12 cellular contexts compared by ENCODE assay signal in genomic region chr21:14591277-14591876, GRCh38. TPM values are rescaled to one million over a fixed set of nuclear protein-coding genes. Genes with fewer than 3 reads are reported as not detected.
A peak's percentile ranks its signal among the peaks of the same experiment; 100 is the strongest.
DNase-seq lines count a peak whose midpoint lies in the region; ATAC-seq, FAIRE-seq and TF ChIP-seq lines count a peak whose summit lies in the region.
"Had no signal": no experiment of that assay in that cellular context is flagged by ENCODE, and none has a peak within 500 bp of the region (broad histone marks: within the 10 kb centered on the region; RNA-seq: fewer than 3 reads in every experiment).

No MANE protein-coding gene starts in this region.

- H3K9ac ChIP-seq in KMS-11 (no peak overlapping the region), K562 (ENCODE audit: insufficient read depth in 1 of 2, low read depth in 2 of 2, low read length in 2 of 2) (no peak overlapping the region)
- H3K9ac ChIP-seq: neural progenitor cell had no signal

- no peaks in the 10 kb centered on the region for H3K36me3 Mint-ChIP-seq in activated T-cell treated with anti-CD3 and anti-CD28 coated beads, Interleukin-2, amount 50 U/mL, for 4 hours (ENCODE audit: insufficient read depth)
- peaks cover 31 to 45% of the 10 kb centered on the region in 2 donors for H3K36me3 Mint-ChIP-seq in stimulated activated naive B cell treated with anti-CD40 and anti-IgM and Interleukin-4, amounts not matched to agents 10 μg/mL and 1 μg/mL and 100 μg/mL, for 72 hours
- H3K36me3 Mint-ChIP-seq in Caco-2 (ENCODE audit: insufficient read depth, unreplicated experiment) (no peaks in the 10 kb centered on the region), Calu3 (ENCODE audit: insufficient read depth, unreplicated experiment) (no peaks in the 10 kb centered on the region)
- H3K36me3 Mint-ChIP-seq: neural progenitor cell had no signal

- H3K4me2 ChIP-seq in KMS-11 (peak overlapping the region; percentile 32; the same call in 1 of the 2 replicates), K562 (ENCODE audit: insufficient read depth, low read length) (no peak overlapping the region)
- H3K4me2 ChIP-seq: neural progenitor cell had no signal

- no peak for TF ChIP-seq POLR2A in K562 (conservative IDR thresholded peaks at IDR 0.05)

- no peak for TF ChIP-seq CTCF in KMS-11 (conservative IDR thresholded peaks at IDR 0.05; ENCODE audit: low read depth, low read length)
- TF ChIP-seq CTCF in K562 (IDR thresholded peaks at IDR 0.05 in 2 of 3, conservative IDR thresholded peaks at IDR 0.05 in 1 of 3; ENCODE audit: insufficient read depth in 2 of 3, low read depth in 1 of 3, low read length in 3 of 3) = no peak
- no peak for TF ChIP-seq CTCF in Caco-2 (IDR thresholded peaks at IDR 0.05; ENCODE audit: insufficient read depth in 1 of 2, low read depth in 1 of 2, low read length in 1 of 2, severe bottlenecking in 1 of 2, unreplicated experiment in 1 of 2)
- no peak for TF ChIP-seq CTCF in Calu3 (IDR thresholded peaks at IDR 0.05; ENCODE audit: unreplicated experiment)

- peak overlapping the region; percentile 2 for H3K27ac Mint-ChIP-seq in stimulated activated naive B cell treated with anti-CD40 and anti-IgM and Interleukin-4, amounts not matched to agents 10 μg/mL and 1 μg/mL and 100 μg/mL, for 72 hours
- no peak overlapping the region for H3K27ac Mint-ChIP-seq in Caco-2 (ENCODE audit: unreplicated experiment)
- no peak overlapping the region for H3K27ac Mint-ChIP-seq in Calu3 (ENCODE audit: unreplicated experiment)
- H3K27ac Mint-ChIP-seq: neural progenitor cell had no signal

- BruUV-seq in K562 (replicated peaks; lab: Mats Ljungman, UMichigan) (no TSS peak), Caco-2 (replicated peaks; lab: Mats Ljungman, UMichigan) (no TSS peak), Calu3 (replicated peaks; lab: Mats Ljungman, UMichigan) (no TSS peak)

- peaks cover 33% of the 10 kb centered on the region for H3K4me1 Mint-ChIP-seq in activated T-cell treated with anti-CD3 and anti-CD28 coated beads, Interleukin-2, amount 50 U/mL, for 4 hours (ENCODE audit: low read depth)
- H3K4me1 Mint-ChIP-seq in stimulated activated naive B cell treated with anti-CD40 and anti-IgM and Interleukin-4, amounts not matched to agents 10 μg/mL and 1 μg/mL and 100 μg/mL, for 72 hours = peaks cover 9 to 14% of the 10 kb centered on the region in 2 donors
- no peaks in the 10 kb centered on the region for H3K4me1 Mint-ChIP-seq in Caco-2 (ENCODE audit: low read depth, unreplicated experiment)
- peaks cover 9% of the 10 kb centered on the region for H3K4me1 Mint-ChIP-seq in Calu3 (ENCODE audit: low read depth, unreplicated experiment)
- H3K4me1 Mint-ChIP-seq: neural progenitor cell had no signal

- H3K79me2 ChIP-seq in KMS-11 (ENCODE audit: insufficient read depth, low read depth) (no peaks in the 10 kb centered on the region), K562 (ENCODE audit: control insufficient read depth, insufficient read depth, low read length) (no peaks in the 10 kb centered on the region)

- no peak for DNase-seq in activated T-cell treated with anti-CD3 and anti-CD28 coated beads, Interleukin-2, amount 50 U/mL, for 4 hours
- no peak for DNase-seq in activated T-cell treated with anti-CD3 and anti-CD28 coated beads, Interleukin-2, amount 50 U/mL, for 1 hour
- no peak for DNase-seq in K562 (ENCODE audit: extremely low read depth in 1 of 4, low spot score in 3 of 4)
- no peak for DNase-seq in stimulated activated naive B cell treated with anti-CD40 and anti-IgM and Interleukin-4, amounts not matched to agents 10 μg/mL and 1 μg/mL and 100 μg/mL, for 72 hours
- DNase-seq in Caco-2 = no peak
- no peak for DNase-seq in NAMALWA (ENCODE audit: low spot score)
- DNase-seq in Calu3 = no peak
- DNase-seq: activated CD8-positive, alpha-beta memory T cell treated with anti-CD3 and anti-CD28 coated beads for 24 hours; HCEC 1CT had no signal

- TF ChIP-seq EP300 in K562 (IDR thresholded peaks at IDR 0.05; ENCODE audit: low read length) = no peak

- H3K27ac ChIP-seq in KMS-11 (no peak overlapping the region), K562 (ENCODE audit: extremely low read depth, low read depth, low read length) (peak overlapping the region; percentile 8; the same call in 1 of the 3 replicates)
- H3K27ac ChIP-seq: neural progenitor cell had no signal

- H3K27me3 ChIP-seq in KMS-11 (ENCODE audit: insufficient read depth, low read depth) (no peaks in the 10 kb centered on the region), K562 (ENCODE audit: control insufficient read depth in 2 of 2, insufficient read depth in 2 of 2, low read length in 2 of 2) (no peaks in the 10 kb centered on the region), Caco-2 (replicated peaks; ENCODE audit: control insufficient read depth, insufficient read depth, low read length) (no peaks in the 10 kb centered on the region)
- H3K27me3 ChIP-seq: MG63, neural progenitor cell had no signal

- intact Hi-C loops in K562 (cut with micrococcal nuclease) = no loop called here
- intact Hi-C loops in Caco-2 (cut with micrococcal nuclease; ENCODE audit: unreplicated experiment) = loop anchor here (10.0 kb wide), 1 partner anchor 153 kb away; no protein-coding TSS in a partner anchor
- intact Hi-C loops in Calu3 (cut with micrococcal nuclease; ENCODE audit: unreplicated experiment) = no loop called here

- H3K4me3 ChIP-seq in KMS-11 (IDR thresholded peaks at IDR 0.05; ENCODE audit: insufficient read depth, low read depth, low read length) (no peak overlapping the region), K562 (no peak overlapping the region), Caco-2 (ENCODE audit: low read depth, low read length) (no peak overlapping the region)
- H3K4me3 ChIP-seq: MG63, neural progenitor cell had no signal

- peak overlapping the region; percentile 2 for H3K4me3 Mint-ChIP-seq in activated T-cell treated with anti-CD3 and anti-CD28 coated beads, Interleukin-2, amount 50 U/mL, for 4 hours
- no peak overlapping the region for H3K4me3 Mint-ChIP-seq in stimulated activated naive B cell treated with anti-CD40 and anti-IgM and Interleukin-4, amounts not matched to agents 10 μg/mL and 1 μg/mL and 100 μg/mL, for 72 hours
- H3K4me3 Mint-ChIP-seq in Caco-2 (ENCODE audit: unreplicated experiment) (no peak overlapping the region), Calu3 (ENCODE audit: low read depth, unreplicated experiment) (no peak overlapping the region)
- H3K4me3 Mint-ChIP-seq: neural progenitor cell had no signal

- POLR2A ChIA-PET in K562 (lab: Yijun Ruan, JAX) = interaction anchor here (1.2 to 4.2 kb wide), 4 partner anchors 9 to 20 kb away, joined by 4 to 19 read pairs (median 9); no protein-coding TSS in a partner anchor
- POLR2A ChIA-PET in Caco-2 (lab: Charles Lee) = no interaction called here

- peaks cover 42% of the 10 kb centered on the region for H3K4me1 ChIP-seq in KMS-11 (ENCODE audit: low read depth, poor library complexity, severe bottlenecking)
- H3K4me1 ChIP-seq in K562 (replicated peaks in 1 of 2; ENCODE audit: control insufficient read depth in 2 of 2, insufficient read depth in 2 of 2, low read length in 2 of 2) = no peaks in the 10 kb centered on the region; a peak in 2 of 5 replicates
- H3K4me1 ChIP-seq in Caco-2 = no peaks in the 10 kb centered on the region
- H3K4me1 ChIP-seq: neural progenitor cell had no signal

- CTCF ChIA-PET in K562 (lab: Yijun Ruan, JAX; ENCODE audit: low intra/inter-chr PET ratio) = no interaction called here
- CTCF ChIA-PET in Caco-2 (lab: Charles Lee) = no interaction called here
- CTCF ChIA-PET in Calu3 (lab: Charles Lee) = no interaction called here

- 70% methylated on average over 1 of the region's 1 CpG for WGBS in K562 (ENCODE audit: insufficient coverage, low coverage, missing lambda C conversion rate)

- no peaks in the 10 kb centered on the region for H3K36me3 ChIP-seq in KMS-11 (ENCODE audit: insufficient read depth)
- H3K36me3 ChIP-seq in K562 (ENCODE audit: control insufficient read depth, insufficient read depth, low read length) = no peaks in the 10 kb centered on the region
- no peaks in the 10 kb centered on the region for H3K36me3 ChIP-seq in Caco-2 (ENCODE audit: control insufficient read depth, insufficient read depth, low read length)
- H3K36me3 ChIP-seq: MG63, neural progenitor cell had no signal

- no peak for FAIRE-seq in K562 (lab: Jason Lieb, UNC)

- H2AFZ ChIP-seq in KMS-11 (ENCODE audit: low read depth) = no peak overlapping the region
- peak overlapping the region; percentile 58 for H2AFZ ChIP-seq in K562 (ENCODE audit: low read depth, low read length)
- H2AFZ ChIP-seq: neural progenitor cell had no signal

- in situ Hi-C loops in K562 (cut with MboI) = no loop called here

- peak in 1 of 2 donors; percentile 56 for ATAC-seq in activated T-cell treated with anti-CD3 and anti-CD28 coated beads, Interleukin-2, amount 50 U/mL, for 4 hours
- ATAC-seq in K562 = peak; percentile 14; the same call in 2 of the 3 replicates
- ATAC-seq in stimulated activated naive B cell treated with anti-CD40 and anti-IgM and Interleukin-4, amounts not matched to agents 10 μg/mL and 1 μg/mL and 100 μg/mL, for 72 hours (replicated peaks) = peak; percentile 58 to 62

- TF ChIP-seq RAD21 in K562 (CRISPR knock-in tag; conservative IDR thresholded peaks at IDR 0.05 in 1 of 2, IDR thresholded peaks at IDR 0.05 in 1 of 2) = no peak

- no peaks in the 10 kb centered on the region for H3K27me3 Mint-ChIP-seq in activated T-cell treated with anti-CD3 and anti-CD28 coated beads, Interleukin-2, amount 50 U/mL, for 4 hours (ENCODE audit: low read depth)
- no peaks in the 10 kb centered on the region for H3K27me3 Mint-ChIP-seq in stimulated activated naive B cell treated with anti-CD40 and anti-IgM and Interleukin-4, amounts not matched to agents 10 μg/mL and 1 μg/mL and 100 μg/mL, for 72 hours
- H3K27me3 Mint-ChIP-seq in Caco-2 (ENCODE audit: insufficient read depth, unreplicated experiment) (no peaks in the 10 kb centered on the region), Calu3 (ENCODE audit: unreplicated experiment) (no peaks in the 10 kb centered on the region)

- H3K9me3 Mint-ChIP-seq in activated T-cell treated with anti-CD3 and anti-CD28 coated beads, Interleukin-2, amount 50 U/mL, for 4 hours = peaks cover 14% of the 10 kb centered on the region
- peaks cover 4% of the 10 kb centered on the region in 2 donors for H3K9me3 Mint-ChIP-seq in stimulated activated naive B cell treated with anti-CD40 and anti-IgM and Interleukin-4, amounts not matched to agents 10 μg/mL and 1 μg/mL and 100 μg/mL, for 72 hours
- H3K9me3 Mint-ChIP-seq in Caco-2 (ENCODE audit: unreplicated experiment) (peaks cover 10% of the 10 kb centered on the region), Calu3 (ENCODE audit: low read depth, unreplicated experiment) (peaks cover 2% of the 10 kb centered on the region)
- H3K9me3 Mint-ChIP-seq: neural progenitor cell had no signal

- H3K9me1 ChIP-seq in K562 (ENCODE audit: control insufficient read depth, insufficient read depth, low read length) = no peaks in the 10 kb centered on the region

- no peaks in the 10 kb centered on the region for H4K20me1 ChIP-seq in KMS-11 (ENCODE audit: insufficient read depth)
- no peaks in the 10 kb centered on the region for H4K20me1 ChIP-seq in K562 (replicated peaks; ENCODE audit: control insufficient read depth, insufficient read depth, low read length)

- H3K9me3 ChIP-seq in K562 (replicated peaks; ENCODE audit: control insufficient read depth, insufficient read depth, low read depth, low read length) = 0 out of 2 replicates have a peak, but pooled peaks cover 3% of the 10 kb centered on the region
- no peaks in the 10 kb centered on the region for H3K9me3 ChIP-seq in Caco-2
- H3K9me3 ChIP-seq: MG63 had no signal

RNA-seq across cellular contexts. Expression of gene SAMSN1, which starts 45.3 kb away (rescaled TPM):
- 100 to 1,000 TPM in 1 of 3 donors, 10 to 100 TPM in 2; 54.0 to 107 (median 73.5) TPM for total RNA-seq in activated T-cell treated with anti-CD3 and anti-CD28 coated beads, Interleukin-2, amount 50 U/mL, for 4 hours
- total RNA-seq in K562 (2011; cell fraction: chromatin; rRNA removed; ENCODE audit: low replicate concordance) = 35.2 and 136 TPM in 2 replicates
- total RNA-seq in K562 (2011; cell fraction: nucleolus; rRNA removed) = 20.5 and 30.3 TPM in 2 replicates
- 46.3 and 72.5 TPM in 2 replicates for total RNA-seq in K562 (2011; cell fraction: nucleoplasm; rRNA removed)
- total RNA-seq in K562 (2014; rRNA removed) (96.8 and 106 TPM in 2 replicates), K562 (2014; rRNA removed; fragmentation: Illumina TruSeq; extraction: Trizol) (201 and 218 TPM in 2 replicates), K562 (2015; rRNA removed; fragmentation: Illumina TruSeq; extraction: Trizol) (143 and 159 TPM in 2 replicates), K562 (2021) (101 and 118 TPM in 2 replicates), Caco-2 (2022) (not detected in 2 replicates), Calu3 (2022) (0.93 and 1.5 TPM in 2 replicates)
- polyA plus RNA-seq in K562 (2011; rRNA removed) (135 and 151 TPM in 2 replicates), K562 (2014; fragmentation: Illumina TruSeq; extraction: Trizol) (172 and 209 TPM in 2 replicates), K562 (2014; fragmentation: Nextera tagmentation; extraction: Ambion mirVana) (100 to 1,000 TPM; 184 to 223 TPM), K562 (2014; rRNA removed) (129 and 135 TPM in 2 replicates)
- polyA plus RNA-seq in K562 (2011; cell fraction: cytosol; rRNA removed) = 22.7 and 52.5 TPM in 2 replicates
- 48.6 and 89.9 TPM in 2 replicates for polyA plus RNA-seq in K562 (2011; cell fraction: nucleus; rRNA removed)
- polyA plus RNA-seq in K562 (2012) = 101 and 117 TPM in 2 replicates
- 95.4 and 142 TPM in 2 replicates for polyA minus RNA-seq in K562 (2011; rRNA and poly(A)+ RNA removed)
- 33.6 and 37.9 TPM in 2 replicates for polyA minus RNA-seq in K562 (2011; cell fraction: cytosol; rRNA and poly(A)+ RNA removed)
- polyA minus RNA-seq in K562 (2011; cell fraction: nucleus; rRNA and poly(A)+ RNA removed) = 39.7 and 92.0 TPM in 2 replicates
